8 cellular contexts compared by ENCODE assay signal in genomic region chr19:55461974-55462628, GRCh38. TPM values are rescaled to one million over a fixed set of nuclear protein-coding genes. Genes with fewer than 3 reads are reported as not detected.
DNase-seq lines count a peak whose midpoint lies in the region; ATAC-seq and TF ChIP-seq lines count a peak whose summit lies in the region.

No MANE protein-coding gene starts in this region.

- CTCF ChIA-PET in MCF 10A (lab: Yijun Ruan, JAX): interaction anchor here (0.6 to 1.6 kb wide), 5 partner anchors 12 to 81 kb away, joined by 3 to 12 read pairs (median 4); no protein-coding TSS in a partner anchor

- no peaks in the 10 kb centered on the region for H3K9me2 ChIP-seq in DOHH2 (replicated peaks; ENCODE audit: control insufficient read depth, low read length)

- H3K4me2 ChIP-seq in DOHH2 (ENCODE audit: low read length): peak overlapping the region; percentile 91

- H3K27me3 Mint-ChIP-seq in MCF 10A (ENCODE audit: insufficient read depth, unreplicated experiment) (no peaks in the 10 kb centered on the region), memory B cell (peaks cover 2% of the 10 kb centered on the region)

- H3K4me3 Mint-ChIP-seq in MCF 10A (ENCODE audit: unreplicated experiment) (peak overlapping the region; percentile 97), memory B cell (peak overlapping the region; percentile 86)

- H3K36me3 ChIP-seq in DOHH2 (ENCODE audit: control insufficient read depth, low read length): no peaks in the 10 kb centered on the region

- peaks cover 11% of the 10 kb centered on the region for H3F3A ChIP-seq in DOHH2 (ENCODE audit: control insufficient read depth, insufficient read depth)

- peaks cover 17% of the 10 kb centered on the region for H3K4me1 Mint-ChIP-seq in MCF 10A (ENCODE audit: insufficient read depth, unreplicated experiment)
- peaks cover 18% of the 10 kb centered on the region for H3K4me1 Mint-ChIP-seq in memory B cell

- no peak for ATAC-seq in memory B cell (ENCODE audit: low read depth)
- no peak for ATAC-seq in HG03039 (IDR thresholded peaks at IDR 0.05; ENCODE audit: unreplicated experiment)
- ATAC-seq in GM18909 (IDR thresholded peaks at IDR 0.05; ENCODE audit: poor library complexity, unreplicated experiment): no peak

- H3K9me3 Mint-ChIP-seq in MCF 10A (ENCODE audit: unreplicated experiment): no peaks in the 10 kb centered on the region
- H3K9me3 Mint-ChIP-seq in memory B cell: no peaks in the 10 kb centered on the region

- POLR2A ChIA-PET in MCF 10A (lab: Yijun Ruan, JAX): interaction anchor here (0.6 to 2.6 kb wide), 24 partner anchors 9 to 1318 kb away, joined by 3 to 35 read pairs (median 4); partner anchors contain the start of genes KMT5C, TMEM238, U2AF2 and ZNF628

- H3K4me3 ChIP-seq in DOHH2 (ENCODE audit: low read length): peak overlapping the region; percentile 78

- intact Hi-C loops in MCF 10A (cut with micrococcal nuclease): no loop called here

- TF ChIP-seq CTCF in DOHH2 (IDR thresholded peaks at IDR 0.05; ENCODE audit: low read depth, low read length, poor library complexity, severe bottlenecking) (no peak), MCF 10A (IDR thresholded peaks at IDR 0.05; ENCODE audit: unreplicated experiment) (no peak)

- H3K27me3 ChIP-seq in DOHH2 (ENCODE audit: control insufficient read depth, low read length): no peaks in the 10 kb centered on the region

- DNase-seq in M059J (ENCODE audit: low read depth) (peak; percentile 44), MCF 10A (ENCODE audit: unreplicated experiment) (peak; percentile 34), memory B cell (ENCODE audit: low spot score in 2 of 2) (no peak), T1000 (lab: John Stamatoyannopoulos, UW) (no peak), cerebellar nuclear complex (lab: John Stamatoyannopoulos, UW) (no peak)

- H3K9me3 ChIP-seq in DOHH2 (ENCODE audit: control insufficient read depth, insufficient read depth, low read length): no peaks in the 10 kb centered on the region

- H3K27ac ChIP-seq in DOHH2 (ENCODE audit: low read depth, low read length): no peak overlapping the region

- H4K20me1 ChIP-seq in DOHH2 (ENCODE audit: control insufficient read depth, insufficient read depth, low read depth, low read length): 0 out of 2 replicates have a peak, but pooled peaks cover 3% of the 10 kb centered on the region

- H3K27ac Mint-ChIP-seq in MCF 10A (ENCODE audit: low read depth, unreplicated experiment) (peak overlapping the region; percentile 83), memory B cell (peak overlapping the region; percentile 80)

- H3K4me1 ChIP-seq in DOHH2 (ENCODE audit: control insufficient read depth, low read length): peaks cover 18% of the 10 kb centered on the region

- H3K79me2 ChIP-seq in DOHH2 (ENCODE audit: control insufficient read depth, low read length): peaks cover 16% of the 10 kb centered on the region

- H3K36me3 Mint-ChIP-seq in MCF 10A (ENCODE audit: insufficient read depth, unreplicated experiment): peaks cover 8% of the 10 kb centered on the region
- no peaks in the 10 kb centered on the region for H3K36me3 Mint-ChIP-seq in memory B cell

- no TSS peak for BruUV-seq in MCF 10A (replicated peaks; lab: Mats Ljungman, UMichigan)

RNA-seq across cellular contexts. Expression of gene ISOC2, which starts 0.7 kb away (rescaled TPM):
- 123 and 134 TPM in 2 replicates for total RNA-seq in M059J (2014; rRNA removed; shearing (Covaris generic))
- total RNA-seq in MCF 10A (2022): 34.3 and 59.9 TPM in 2 replicates

RNA-seq across cellular contexts. Expression of gene C19orf85, which starts 2.5 kb away (rescaled TPM):
- total RNA-seq in M059J (2014; rRNA removed; shearing (Covaris generic)): not detected in 2 replicates
- total RNA-seq in MCF 10A (2022): 0.23 and 0.32 TPM in 2 replicates

RNA-seq across cellular contexts. Expression of gene ZNF628, which starts 14.3 kb away (rescaled TPM):
- total RNA-seq in M059J (2014; rRNA removed; shearing (Covaris generic)): 8.8 and 13.9 TPM in 2 replicates
- total RNA-seq in MCF 10A (2022): 6.2 and 12.1 TPM in 2 replicates

RNA-seq across cellular contexts. Expression of gene SHISA7, which starts 19.0 kb away (rescaled TPM):
- total RNA-seq in M059J (2014; rRNA removed; shearing (Covaris generic)): not detected in 2 replicates
- not detected in 2 replicates for total RNA-seq in MCF 10A (2022)

RNA-seq across cellular contexts. Expression of gene NAT14, which starts 22.9 kb away (rescaled TPM):
- 14.4 and 26.1 TPM in 2 replicates for total RNA-seq in M059J (2014; rRNA removed; shearing (Covaris generic))
- total RNA-seq in MCF 10A (2022): 16.6 and 22.8 TPM in 2 replicates

Comparison
In these comparisons a context has a peak if more than half of its experiments do, and no peak if none do; other contexts are left out.
1. DNase-seq: peak in M059J (single experiment) and MCF 10A (single experiment); none in memory B cell (0 of 2), T1000 (single experiment) and cerebellar nuclear complex (0 of 2).